ENCODE assay signal across 11 cellular contexts in the genomic region with DNA sequence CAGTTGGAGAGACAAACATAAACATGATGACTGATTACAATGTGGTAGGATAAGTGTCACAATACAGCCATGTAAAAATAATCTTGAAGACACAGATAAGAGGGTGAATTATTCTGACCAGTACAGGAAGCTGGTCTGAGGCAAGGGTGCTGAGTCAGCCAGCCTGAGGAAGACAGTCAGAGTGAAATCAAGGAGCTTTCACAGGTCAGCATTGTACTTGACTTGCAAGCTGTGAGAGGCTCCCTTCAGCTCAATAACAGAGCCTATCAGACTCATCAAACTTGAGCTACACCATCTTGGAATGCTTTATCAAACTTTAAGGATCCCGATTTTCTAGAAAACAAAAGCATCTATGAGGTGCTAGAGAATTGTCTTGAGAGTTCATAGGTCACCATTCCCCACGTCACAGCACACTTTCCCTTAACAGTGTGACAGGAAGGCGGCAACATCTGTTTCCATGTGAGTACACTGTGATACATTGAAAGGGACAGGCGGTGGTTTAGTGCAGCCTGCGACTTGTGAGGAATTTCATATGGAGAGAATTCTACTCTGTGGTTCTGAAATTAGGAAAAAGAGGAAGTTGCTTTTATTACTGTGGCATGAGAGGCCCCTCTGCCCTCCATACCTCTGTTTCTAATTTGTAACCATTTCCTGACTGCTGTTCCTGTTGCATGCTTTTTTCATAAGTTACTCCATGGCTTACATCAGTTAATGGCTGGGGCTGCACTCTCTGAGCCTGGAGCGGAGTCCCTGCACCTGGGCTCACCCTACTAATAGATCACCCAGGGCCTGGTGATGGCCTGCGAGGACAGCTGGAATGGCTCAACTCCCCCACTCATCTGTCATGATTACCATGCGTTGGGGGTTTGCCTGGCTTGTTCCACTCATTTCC.
DNase-seq lines count a peak whose midpoint lies in the region; ATAC-seq and TF ChIP-seq lines count a peak whose summit lies in the region.
"Had no signal": no experiment of that assay in that cellular context is flagged by ENCODE, and none has a peak within 500 bp of the region (broad histone marks: within the 10 kb centered on the region; RNA-seq: fewer than 3 reads in every experiment).

No MANE protein-coding gene starts in this region.

- no peak overlapping the region for H3K4me3 ChIP-seq in liver (ENCODE audit: low read depth in 1 of 3, low read length in 3 of 3)
- H3K4me3 ChIP-seq in OCI-LY7 (ENCODE audit: low read depth, low read length, poor library complexity, severe bottlenecking): no peak overlapping the region

- no peak for DNase-seq in activated naive CD4-positive, alpha-beta T cell treated with anti-CD3 and anti-CD28 coated beads, Interleukin-2, amount 50 U/mL, for 72 hours (ENCODE audit: low spot score in 2 of 2)
- no peak for DNase-seq in activated naive CD4-positive, alpha-beta T cell treated with Interleukin-2 at 50 U/mL for 16 hours
- DNase-seq in SKM-1 treated with dmso at 0.1 percent for 144 hours (lab: John Stamatoyannopoulos, UW; ENCODE audit: unreplicated experiment) (peak; percentile 92), OCI-LY7 (ENCODE audit: low spot score) (no peak), NCI-H146 (lab: John Stamatoyannopoulos, UW) (no peak), GM10248 (ENCODE audit: extremely low spot score) (no peak)
- DNase-seq: activated B cell treated with CpG ODN at 0.5 μM for 24 hours had no signal

- H3K27me3 ChIP-seq in liver (ENCODE audit: control insufficient read depth in 4 of 4, insufficient read depth in 4 of 4, low read length in 3 of 4): no peaks in the 10 kb centered on the region

- H2AFZ ChIP-seq in OCI-LY7 (ENCODE audit: low read length): no peak overlapping the region

- 68% methylated on average over 8 of the region's 8 CpGs for WGBS in liver

- no peaks in the 10 kb centered on the region for H3K9me3 Mint-ChIP-seq in activated naive CD4-positive, alpha-beta T cell treated with anti-CD3 and anti-CD28 coated beads, Interleukin-2, amount 50 U/mL, for 72 hours
- H3K9me3 Mint-ChIP-seq: activated B cell treated with CpG ODN at 0.5 μM for 24 hours, nephron had no signal

- H3K27ac ChIP-seq in liver (ENCODE audit: low read depth in 1 of 2, low read length in 2 of 2) (no peak overlapping the region), OCI-LY7 (ENCODE audit: low read depth, low read length, poor library complexity, severe bottlenecking) (no peak overlapping the region)

- POLR2A ChIA-PET in OCI-LY7 (lab: Charles Lee) (interaction anchor here (0.5 kb wide), 1 partner anchor 1014 kb away, joined by 3 read pairs; no protein-coding TSS in a partner anchor), GM10248 (lab: Yijun Ruan, JAX) (no interaction called here)

- no peak overlapping the region for H3K4me2 ChIP-seq in OCI-LY7 (ENCODE audit: low read length)

- H4K20me1 ChIP-seq in OCI-LY7 (ENCODE audit: insufficient read depth, low read length): no peaks in the 10 kb centered on the region

- no peaks in the 10 kb centered on the region for H3K36me3 Mint-ChIP-seq in activated naive CD4-positive, alpha-beta T cell treated with anti-CD3 and anti-CD28 coated beads, Interleukin-2, amount 50 U/mL, for 72 hours

- no peak for TF ChIP-seq RAD21 in liver (IDR thresholded peaks at IDR 0.05)

- peak; percentile 30 to 40 for ATAC-seq in activated naive CD4-positive, alpha-beta T cell treated with anti-CD3 and anti-CD28 coated beads, Interleukin-2, amount 50 U/mL, for 72 hours
- peak; percentile 72 for ATAC-seq in HG03064 (IDR thresholded peaks at IDR 0.05; ENCODE audit: low read depth, unreplicated experiment)

- no peak for TF ChIP-seq CTCF in liver (IDR thresholded peaks at IDR 0.05; ENCODE audit: low read depth, low read length, missing input control)
- no peak for TF ChIP-seq CTCF in OCI-LY7 (conservative IDR thresholded peaks at IDR 0.05; ENCODE audit: low read length)
- no peak for TF ChIP-seq CTCF in GM10248 (IDR thresholded peaks at IDR 0.05; ENCODE audit: control extremely low read depth, extremely low read depth, low read depth, missing control alignments)

- CTCF ChIA-PET in OCI-LY7 (lab: Charles Lee; ENCODE audit: unreplicated experiment) (no interaction called here), GM10248 (lab: Yijun Ruan, JAX) (interaction anchor here (1.2 kb wide), 1 partner anchor 20 kb away, joined by 3 read pairs; no protein-coding TSS in a partner anchor)

- H3K27ac Mint-ChIP-seq in activated naive CD4-positive, alpha-beta T cell treated with anti-CD3 and anti-CD28 coated beads, Interleukin-2, amount 50 U/mL, for 72 hours: no peak overlapping the region
- H3K27ac Mint-ChIP-seq: activated B cell treated with CpG ODN at 0.5 μM for 24 hours, B cell had no signal

- H3K4me1 ChIP-seq in liver (ENCODE audit: control insufficient read depth in 4 of 4, insufficient read depth in 4 of 4, low read length in 3 of 4): no peaks in the 10 kb centered on the region
- peaks cover 3% of the 10 kb centered on the region for H3K4me1 ChIP-seq in OCI-LY7 (ENCODE audit: insufficient read depth, low read length, poor library complexity, severe bottlenecking)

- no peaks in the 10 kb centered on the region for H3K9me2 ChIP-seq in OCI-LY7 (ENCODE audit: insufficient read depth, low read length)

- no peak overlapping the region for H3K9ac ChIP-seq in liver (ENCODE audit: low read depth in 1 of 2, low read length in 2 of 2)

- no peaks in the 10 kb centered on the region for H3K36me3 ChIP-seq in liver (ENCODE audit: control insufficient read depth in 4 of 4, insufficient read depth in 3 of 4, low read depth in 1 of 4, low read length in 3 of 4)
- no peaks in the 10 kb centered on the region for H3K36me3 ChIP-seq in OCI-LY7 (ENCODE audit: insufficient read depth, low read length)

- no TSS peak for BruUV-seq in OCI-LY7 (replicated peaks; lab: Mats Ljungman, UMichigan)

- H3K9me3 ChIP-seq in liver (ENCODE audit: control insufficient read depth in 4 of 4, low read length in 3 of 4) (no peaks in the 10 kb centered on the region), OCI-LY7 (ENCODE audit: low read length) (no peaks in the 10 kb centered on the region)

- no peaks in the 10 kb centered on the region for H3K79me2 ChIP-seq in OCI-LY7 (ENCODE audit: insufficient read depth, low read depth, low read length)

- intact Hi-C loops in OCI-LY7 (cut with micrococcal nuclease; ENCODE audit: unreplicated experiment): no loop called here

TF ChIP-seq in liver, 16 proteins besides CTCF, POLR2A, EP300 and RAD21:
- TF ChIP-seq NR2F2 (IDR thresholded peaks at IDR 0.05): peak; percentile 56
- TF ChIP-seq, protein P1, sequence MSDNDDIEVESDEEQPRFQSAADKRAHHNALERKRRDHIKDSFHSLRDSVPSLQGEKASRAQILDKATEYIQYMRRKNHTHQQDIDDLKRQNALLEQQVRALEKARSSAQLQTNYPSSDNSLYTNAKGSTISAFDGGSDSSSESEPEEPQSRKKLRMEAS (IDR thresholded peaks at IDR 0.05): peak; percentile 30
- no peak for TF ChIP-seq FOXA1 (IDR thresholded peaks at IDR 0.05)
- TF ChIP-seq, protein P2, sequence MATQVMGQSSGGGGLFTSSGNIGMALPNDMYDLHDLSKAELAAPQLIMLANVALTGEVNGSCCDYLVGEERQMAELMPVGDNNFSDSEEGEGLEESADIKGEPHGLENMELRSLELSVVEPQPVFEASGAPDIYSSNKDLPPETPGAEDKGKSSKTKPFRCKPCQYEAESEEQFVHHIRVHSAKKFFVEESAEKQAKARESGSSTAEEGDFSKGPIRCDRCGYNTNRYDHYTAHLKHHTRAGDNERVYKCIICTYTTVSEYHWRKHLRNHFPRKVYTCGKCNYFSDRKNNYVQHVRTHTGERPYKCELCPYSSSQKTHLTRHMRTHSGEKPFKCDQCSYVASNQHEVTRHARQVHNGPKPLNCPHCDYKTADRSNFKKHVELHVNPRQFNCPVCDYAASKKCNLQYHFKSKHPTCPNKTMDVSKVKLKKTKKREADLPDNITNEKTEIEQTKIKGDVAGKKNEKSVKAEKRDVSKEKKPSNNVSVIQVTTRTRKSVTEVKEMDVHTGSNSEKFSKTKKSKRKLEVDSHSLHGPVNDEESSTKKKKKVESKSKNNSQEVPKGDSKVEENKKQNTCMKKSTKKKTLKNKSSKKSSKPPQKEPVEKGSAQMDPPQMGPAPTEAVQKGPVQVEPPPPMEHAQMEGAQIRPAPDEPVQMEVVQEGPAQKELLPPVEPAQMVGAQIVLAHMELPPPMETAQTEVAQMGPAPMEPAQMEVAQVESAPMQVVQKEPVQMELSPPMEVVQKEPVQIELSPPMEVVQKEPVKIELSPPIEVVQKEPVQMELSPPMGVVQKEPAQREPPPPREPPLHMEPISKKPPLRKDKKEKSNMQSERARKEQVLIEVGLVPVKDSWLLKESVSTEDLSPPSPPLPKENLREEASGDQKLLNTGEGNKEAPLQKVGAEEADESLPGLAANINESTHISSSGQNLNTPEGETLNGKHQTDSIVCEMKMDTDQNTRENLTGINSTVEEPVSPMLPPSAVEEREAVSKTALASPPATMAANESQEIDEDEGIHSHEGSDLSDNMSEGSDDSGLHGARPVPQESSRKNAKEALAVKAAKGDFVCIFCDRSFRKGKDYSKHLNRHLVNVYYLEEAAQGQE (IDR thresholded peaks at IDR 0.05): no peak
- no peak for TF ChIP-seq YY1 (IDR thresholded peaks at IDR 0.05)
- TF ChIP-seq, protein P3, sequence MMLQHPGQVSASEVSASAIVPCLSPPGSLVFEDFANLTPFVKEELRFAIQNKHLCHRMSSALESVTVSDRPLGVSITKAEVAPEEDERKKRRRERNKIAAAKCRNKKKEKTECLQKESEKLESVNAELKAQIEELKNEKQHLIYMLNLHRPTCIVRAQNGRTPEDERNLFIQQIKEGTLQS (IDR thresholded peaks at IDR 0.05): no peak
- TF ChIP-seq TAF1 (conservative IDR thresholded peaks at IDR 0.05): no peak
